In the genomic region with DNA sequence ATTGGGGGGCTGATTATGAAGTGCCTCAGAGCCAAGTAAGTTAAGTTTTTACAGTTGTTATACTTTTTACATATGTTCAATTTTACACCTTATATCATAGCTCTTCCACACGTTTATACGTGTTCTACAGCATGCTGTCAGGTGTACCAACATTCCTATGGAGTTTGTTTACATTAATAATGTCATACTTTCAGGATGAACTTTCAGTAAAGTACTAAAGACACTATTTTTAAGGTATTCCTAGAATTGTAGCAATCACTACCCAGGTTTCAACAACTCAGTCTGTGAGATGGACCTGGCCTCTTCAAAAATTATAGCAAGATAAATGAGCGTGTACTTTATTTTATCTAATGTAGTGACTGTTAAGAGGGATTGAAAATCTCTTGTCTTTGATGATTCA, we compare ENCODE assay signal across 20 cellular contexts.
DNase-seq lines count a peak whose midpoint lies in the region; ATAC-seq, FAIRE-seq and TF ChIP-seq lines count a peak whose summit lies in the region.
"Had no signal": no experiment of that assay in that cellular context is flagged by ENCODE, and none has a peak within 500 bp of the region (broad histone marks: within the 10 kb centered on the region; RNA-seq: fewer than 3 reads in every experiment).

No MANE protein-coding gene starts in this region.

- H3K4me1 Mint-ChIP-seq in Calu3 (ENCODE audit: low read depth, unreplicated experiment), result peaks cover 32% of the 10 kb centered on the region
- H3K4me1 Mint-ChIP-seq: B cell; CD4-positive, CD25-positive, alpha-beta regulatory T cell; CD8-positive, alpha-beta memory T cell had no signal

- no peaks in the 10 kb centered on the region for H3K27me3 Mint-ChIP-seq in Calu3 (ENCODE audit: unreplicated experiment)
- H3K27me3 Mint-ChIP-seq: B cell; CD8-positive, alpha-beta memory T cell had no signal

- TF ChIP-seq CTCF in RWPE2 (IDR thresholded peaks at IDR 0.05; ENCODE audit: poor library complexity, severe bottlenecking) (no peak), bronchial epithelial cell (IDR thresholded peaks at IDR 0.05; ENCODE audit: insufficient read depth, low read length, severe bottlenecking) (no peak), omental fat pad (IDR thresholded peaks at IDR 0.05) (no peak), Calu3 (IDR thresholded peaks at IDR 0.05; ENCODE audit: unreplicated experiment) (no peak)

- peaks cover 18% of the 10 kb centered on the region for H3K36me3 ChIP-seq in RWPE2 (ENCODE audit: low read depth)
- H3K36me3 ChIP-seq in bronchial epithelial cell (ENCODE audit: control insufficient read depth, insufficient read depth, low read length), result peaks cover 2% of the 10 kb centered on the region
- H3K36me3 ChIP-seq: BLaER1, HAP-1 had no signal

- no peak overlapping the region for H3K4me3 Mint-ChIP-seq in Calu3 (ENCODE audit: low read depth, unreplicated experiment)
- H3K4me3 Mint-ChIP-seq: B cell; CD4-positive, CD25-positive, alpha-beta regulatory T cell; CD8-positive, alpha-beta memory T cell; GM23338; HFFc6 had no signal

- peaks cover 16% of the 10 kb centered on the region for H3K4me1 ChIP-seq in RWPE2 (ENCODE audit: insufficient read depth, poor library complexity, severe bottlenecking)
- H3K4me1 ChIP-seq: BLaER1 had no signal

- intact Hi-C loops in Calu3 (cut with micrococcal nuclease; ENCODE audit: unreplicated experiment), result no loop called here

- H3K9me3 ChIP-seq in RWPE2 (ENCODE audit: severe bottlenecking), result no peaks in the 10 kb centered on the region
- H3K9me3 ChIP-seq: BLaER1, HAP-1 had no signal

- no peak for FAIRE-seq in bronchial epithelial cell (lab: Jason Lieb, UNC)
- FAIRE-seq: GM12892, H54 had no signal

- H3K36me3 Mint-ChIP-seq in Calu3 (ENCODE audit: insufficient read depth, unreplicated experiment), result peaks cover 10% of the 10 kb centered on the region
- H3K36me3 Mint-ChIP-seq: CD4-positive, CD25-positive, alpha-beta regulatory T cell; CD8-positive, alpha-beta memory T cell had no signal

- CTCF ChIA-PET in Calu3 (lab: Charles Lee), result no interaction called here

- no TSS peak for BruUV-seq in Calu3 (replicated peaks; lab: Mats Ljungman, UMichigan)

- no peak overlapping the region for H3K27ac ChIP-seq in RWPE2 (ENCODE audit: poor library complexity, severe bottlenecking)
- H3K27ac ChIP-seq in epithelial cell of prostate, result peak overlapping the region; percentile 44
- H3K27ac ChIP-seq: 22Rv1, BLaER1, C4-2B had no signal

- no peaks in the 10 kb centered on the region for H3K9me3 Mint-ChIP-seq in Calu3 (ENCODE audit: low read depth, unreplicated experiment)
- H3K9me3 Mint-ChIP-seq: CD8-positive, alpha-beta memory T cell; GM23338; HFFc6 had no signal

- H3K4me3 ChIP-seq in RWPE2 (ENCODE audit: severe bottlenecking) (no peak overlapping the region), bronchial epithelial cell (ENCODE audit: low read depth, low read length) (no peak overlapping the region)
- H3K4me3 ChIP-seq: BLaER1, GM23338, HAP-1 had no signal

- peak; percentile 42; the same call in 1 of the 3 replicates for ATAC-seq in RWPE2 (ENCODE audit: low read depth)
- peak; percentile 23 for ATAC-seq in omental fat pad (ENCODE audit: low FRiP score)
- ATAC-seq in GM18907 (IDR thresholded peaks at IDR 0.05; ENCODE audit: unreplicated experiment), result no peak
- ATAC-seq: GM23338 had no signal

- no peak for DNase-seq in RWPE2 (ENCODE audit: low spot score)
- DNase-seq in bronchial epithelial cell (ENCODE audit: low read depth), result peak; percentile 62
- DNase-seq in epithelial cell of prostate (ENCODE audit: low read depth, low spot score), result no peak
- DNase-seq in omental fat pad (ENCODE audit: low spot score), result no peak
- no peak for DNase-seq in NCI-H446 (lab: John Stamatoyannopoulos, UW)
- DNase-seq in Calu3, result no peak
- DNase-seq: CD4-positive, CD25-positive, alpha-beta regulatory T cell; CD8-positive, alpha-beta memory T cell; DMS53; DMS79 treated with DMSO at 0.1 percent for 48 hours; HFFc6 had no signal

- H3K27me3 ChIP-seq in RWPE2 (ENCODE audit: insufficient read depth, poor library complexity, severe bottlenecking) (no peaks in the 10 kb centered on the region), bronchial epithelial cell (ENCODE audit: control insufficient read depth, insufficient read depth, low read length) (no peaks in the 10 kb centered on the region)
- H3K27me3 ChIP-seq: BLaER1 had no signal

- H3K27ac Mint-ChIP-seq in Calu3 (ENCODE audit: unreplicated experiment), result no peak overlapping the region
- H3K27ac Mint-ChIP-seq: B cell; CD4-positive, CD25-positive, alpha-beta regulatory T cell; CD8-positive, alpha-beta memory T cell; GM23338; HFFc6 had no signal
